ENCODE assay signal across 13 cellular contexts in genomic region chr4:156774422-156774821, GRCh38.
DNase-seq lines count a peak whose midpoint lies in the region; ATAC-seq and TF ChIP-seq lines count a peak whose summit lies in the region.
"Had no signal": no experiment of that assay in that cellular context is flagged by ENCODE, and none has a peak within 500 bp of the region (broad histone marks: within the 10 kb centered on the region; RNA-seq: fewer than 3 reads in every experiment).

No MANE protein-coding gene starts in this region.

- peak; percentile 44 for DNase-seq in AG08396 (ENCODE audit: low spot score)
- DNase-seq in LHCN-M2 (ENCODE audit: low read depth) = peak; percentile 94
- peak; percentile 88 to 98 for DNase-seq in cardiac fibroblast (ENCODE audit: low read depth in 2 of 2)
- DNase-seq in mesendoderm = no peak
- DNase-seq in caudate nucleus (lab: John Stamatoyannopoulos, UW) = no peak
- DNase-seq in T-helper 9 cell = no peak
- no peak for DNase-seq in retina
- DNase-seq: activated CD4-positive, alpha-beta T cell treated with anti-CD3 and anti-CD28 coated beads for 4 hours; activated naive CD4-positive, alpha-beta T cell; C1 segment of cervical spinal cord; NCI-H2029 treated with DMSO at 0.1 percent for 48 hours had no signal

- H3K23ac ChIP-seq in mesendoderm (ENCODE audit: low read length) = no peak overlapping the region

- H2AK5ac ChIP-seq in mesendoderm (ENCODE audit: low read length) = no peak overlapping the region

- no peaks in the 10 kb centered on the region for H3K27me3 ChIP-seq in mesendoderm (ENCODE audit: insufficient read depth, low read length, poor library complexity)

- H2BK120ac ChIP-seq in mesendoderm (ENCODE audit: low read depth, low read length) = no peak overlapping the region

- no CpG with 5 or more reads among the region's 4 CpGs for WGBS in mesendoderm (ENCODE audit: extremely low coverage, insufficient coverage, low lambda C conversion rate)

- H3K79me2 ChIP-seq in mesendoderm (ENCODE audit: control insufficient read depth, insufficient read depth, low read length) = no peaks in the 10 kb centered on the region

- no peak overlapping the region for H3K18ac ChIP-seq in mesendoderm (ENCODE audit: low read length)

- H3K4me2 ChIP-seq in mesendoderm (ENCODE audit: low read length) = no peak overlapping the region

- no peak for ATAC-seq in GM18858 (IDR thresholded peaks at IDR 0.05; ENCODE audit: unreplicated experiment)
- ATAC-seq: sciatic nerve had no signal

- no peak overlapping the region for H4K8ac ChIP-seq in mesendoderm (ENCODE audit: low read depth, low read length)

- H4K5ac ChIP-seq in mesendoderm (ENCODE audit: low read length) = no peak overlapping the region

- no peaks in the 10 kb centered on the region for H3K36me3 ChIP-seq in mesendoderm (ENCODE audit: control insufficient read depth, insufficient read depth, low read length)

- H3K79me1 ChIP-seq in mesendoderm (ENCODE audit: low read length) = no peaks in the 10 kb centered on the region

- H3K4me1 ChIP-seq in mesendoderm (ENCODE audit: control insufficient read depth, low read depth, low read length) = no peaks in the 10 kb centered on the region

- H3K9ac ChIP-seq in mesendoderm (ENCODE audit: low read length) = no peak overlapping the region

- H3K27ac ChIP-seq in mesendoderm (ENCODE audit: low read depth, low read length) = no peak overlapping the region
- H3K27ac ChIP-seq in caudate nucleus (ENCODE audit: low read depth, low read length) = no peak overlapping the region

- no peak for TF ChIP-seq CTCF in cardiac fibroblast (IDR thresholded peaks at IDR 0.05; ENCODE audit: low read depth, low read length)

- no peak overlapping the region for H2BK5ac ChIP-seq in mesendoderm (ENCODE audit: low read length)

- H3K4me3 ChIP-seq in cardiac fibroblast (replicated peaks in 1 of 2; ENCODE audit: low read depth in 2 of 2, low read length in 2 of 2) (peak overlapping the region in 1 of 2 donors; percentile 41), mesendoderm (ENCODE audit: low read length) (no peak overlapping the region)

- H2BK15ac ChIP-seq in mesendoderm (replicated peaks; ENCODE audit: low read depth) = peak overlapping the region; percentile 74

- no peak overlapping the region for H3K4ac ChIP-seq in mesendoderm (ENCODE audit: low read depth, low read length)

- H3K56ac ChIP-seq in mesendoderm (ENCODE audit: low read length) = no peak overlapping the region

Comparison
In these comparisons a context has a peak if more than half of its experiments do, and no peak if none do; other contexts are left out.
1. DNase-seq: peak in AG08396 (single experiment), LHCN-M2 (single experiment) and cardiac fibroblast (2 of 2); none in mesendoderm (single experiment), caudate nucleus (0 of 61), T-helper 9 cell (single experiment) and retina (single experiment).